In genomic region chr1:150321826-150322166, GRCh38 we compare ENCODE assay signal across 1 cellular context.
TF ChIP-seq lines count a peak whose summit lies in the region.

No MANE protein-coding gene starts in this region.

TF ChIP-seq in endothelial cell of umbilical vein, 7 proteins besides CTCF, POLR2A, EP300 and RAD21:
- TF ChIP-seq POLR2AphosphoS5 (IDR thresholded peaks at IDR 0.05; ENCODE audit: insufficient read depth, low read depth, low read length) (no peak), GATA2 (IDR thresholded peaks at IDR 0.05; ENCODE audit: insufficient read depth, insufficient read length, low read depth, low read length) (no peak), EZH2 (IDR thresholded peaks at IDR 0.05; ENCODE audit: borderline replicate concordance, low read depth, low read length, severe bottlenecking) (no peak), MYC (IDR thresholded peaks at IDR 0.05; ENCODE audit: low read depth, low read length) (no peak), JUN (IDR thresholded peaks at IDR 0.05; ENCODE audit: borderline replicate concordance, insufficient read depth, insufficient read length, low read depth) (no peak), FOS (IDR thresholded peaks at IDR 0.05; ENCODE audit: borderline replicate concordance, insufficient read depth, low read length) (no peak)
- TF ChIP-seq, protein P1, sequence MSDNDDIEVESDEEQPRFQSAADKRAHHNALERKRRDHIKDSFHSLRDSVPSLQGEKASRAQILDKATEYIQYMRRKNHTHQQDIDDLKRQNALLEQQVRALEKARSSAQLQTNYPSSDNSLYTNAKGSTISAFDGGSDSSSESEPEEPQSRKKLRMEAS (IDR thresholded peaks at IDR 0.05; ENCODE audit: insufficient read depth, insufficient read length): no peak
TF ChIP-seq in endothelial cell of umbilical vein: peak in this region for 0.
